Comparison of ENCODE assay signal across 1 cellular context in the genomic region with DNA sequence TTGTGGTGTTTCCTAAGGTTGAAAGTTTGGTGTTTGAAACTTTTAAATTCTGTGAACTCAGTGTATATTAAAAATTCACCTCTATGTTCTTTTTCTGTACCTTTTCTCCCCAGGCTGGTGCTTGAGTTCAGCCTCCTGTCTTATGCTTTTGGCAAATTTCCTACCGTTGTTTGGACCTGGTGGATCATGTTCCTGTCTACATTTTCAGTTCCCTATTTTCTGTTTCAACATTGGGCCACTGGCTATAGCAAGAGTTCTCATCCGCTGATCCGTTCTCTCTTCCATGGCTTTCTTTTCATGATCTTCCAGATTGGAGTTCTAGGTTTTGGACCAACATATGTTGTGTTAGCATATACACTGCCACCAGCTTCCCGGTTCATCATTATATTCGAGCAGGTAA.
TF ChIP-seq lines count a peak whose summit lies in the region.

No MANE protein-coding gene starts in this region.

TF ChIP-seq in GM12878, 131 proteins besides CTCF, POLR2A, EP300 and RAD21:
- TF ChIP-seq SPI1 (IDR thresholded peaks at IDR 0.05; ENCODE audit: borderline replicate concordance, insufficient read depth, low read depth, low read length) = peak; percentile 78; the same call in 1 of the 2 replicates
- TF ChIP-seq, protein P1, sequence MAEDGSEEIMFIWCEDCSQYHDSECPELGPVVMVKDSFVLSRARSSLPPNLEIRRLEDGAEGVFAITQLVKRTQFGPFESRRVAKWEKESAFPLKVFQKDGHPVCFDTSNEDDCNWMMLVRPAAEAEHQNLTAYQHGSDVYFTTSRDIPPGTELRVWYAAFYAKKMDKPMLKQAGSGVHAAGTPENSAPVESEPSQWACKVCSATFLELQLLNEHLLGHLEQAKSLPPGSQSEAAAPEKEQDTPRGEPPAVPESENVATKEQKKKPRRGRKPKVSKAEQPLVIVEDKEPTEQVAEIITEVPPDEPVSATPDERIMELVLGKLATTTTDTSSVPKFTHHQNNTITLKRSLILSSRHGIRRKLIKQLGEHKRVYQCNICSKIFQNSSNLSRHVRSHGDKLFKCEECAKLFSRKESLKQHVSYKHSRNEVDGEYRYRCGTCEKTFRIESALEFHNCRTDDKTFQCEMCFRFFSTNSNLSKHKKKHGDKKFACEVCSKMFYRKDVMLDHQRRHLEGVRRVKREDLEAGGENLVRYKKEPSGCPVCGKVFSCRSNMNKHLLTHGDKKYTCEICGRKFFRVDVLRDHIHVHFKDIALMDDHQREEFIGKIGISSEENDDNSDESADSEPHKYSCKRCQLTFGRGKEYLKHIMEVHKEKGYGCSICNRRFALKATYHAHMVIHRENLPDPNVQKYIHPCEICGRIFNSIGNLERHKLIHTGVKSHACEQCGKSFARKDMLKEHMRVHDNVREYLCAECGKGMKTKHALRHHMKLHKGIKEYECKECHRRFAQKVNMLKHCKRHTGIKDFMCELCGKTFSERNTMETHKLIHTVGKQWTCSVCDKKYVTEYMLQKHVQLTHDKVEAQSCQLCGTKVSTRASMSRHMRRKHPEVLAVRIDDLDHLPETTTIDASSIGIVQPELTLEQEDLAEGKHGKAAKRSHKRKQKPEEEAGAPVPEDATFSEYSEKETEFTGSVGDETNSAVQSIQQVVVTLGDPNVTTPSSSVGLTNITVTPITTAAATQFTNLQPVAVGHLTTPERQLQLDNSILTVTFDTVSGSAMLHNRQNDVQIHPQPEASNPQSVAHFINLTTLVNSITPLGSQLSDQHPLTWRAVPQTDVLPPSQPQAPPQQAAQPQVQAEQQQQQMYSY (CRISPR knock-in tag; IDR thresholded peaks at IDR 0.05) = no peak
